11 cellular contexts compared by ENCODE assay signal in genomic region chr10:130045091-130045652, GRCh38.
DNase-seq lines count a peak whose midpoint lies in the region.
"Had no signal": no experiment of that assay in that cellular context is flagged by ENCODE, and none has a peak within 500 bp of the region (broad histone marks: within the 10 kb centered on the region; RNA-seq: fewer than 3 reads in every experiment).

No MANE protein-coding gene starts in this region.

- no peak overlapping the region for H3K27ac Mint-ChIP-seq in activated naive CD8-positive, alpha-beta T cell treated with anti-CD3 and anti-CD28 coated beads for 36 hours

- H3K4me1 Mint-ChIP-seq in activated naive CD8-positive, alpha-beta T cell treated with anti-CD3 and anti-CD28 coated beads for 36 hours = no peaks in the 10 kb centered on the region

- DNase-seq in DMS53 (lab: John Stamatoyannopoulos, UW) (peak; percentile 8), DMS53 treated with DMSO at 0.1 percent for 48 hours (lab: John Stamatoyannopoulos, UW; ENCODE audit: unreplicated experiment) (no peak), HT-29 (ENCODE audit: low spot score) (peak; percentile 26), cerebellar cortex (ENCODE audit: low spot score) (peak; percentile 25), posterior vena cava (ENCODE audit: low spot score) (peak; percentile 76), C1 segment of cervical spinal cord (lab: John Stamatoyannopoulos, UW) (no peak), MV-4-11 (lab: John Stamatoyannopoulos, UW) (no peak)
- DNase-seq in activated naive CD8-positive, alpha-beta T cell treated with anti-CD3 and anti-CD28 coated beads for 36 hours = no peak
- DNase-seq: activated CD8-positive, alpha-beta memory T cell treated with anti-CD3 and anti-CD28 coated beads for 24 hours; anterior cingulate cortex; stimulated activated CD4-positive, alpha-beta T cell treated with anti-CD3 and anti-CD28 coated beads, Interleukin-2, amount 100 ng/mL, for 48 hours had no signal

- intact Hi-C loops in posterior vena cava (cut with DNase I) = no loop called here

- H3K27me3 Mint-ChIP-seq in activated naive CD8-positive, alpha-beta T cell treated with anti-CD3 and anti-CD28 coated beads for 36 hours = peaks cover 13% of the 10 kb centered on the region

- H3K4me3 Mint-ChIP-seq in activated naive CD8-positive, alpha-beta T cell treated with anti-CD3 and anti-CD28 coated beads for 36 hours = no peak overlapping the region

- no peaks in the 10 kb centered on the region for H3K36me3 Mint-ChIP-seq in activated naive CD8-positive, alpha-beta T cell treated with anti-CD3 and anti-CD28 coated beads for 36 hours

- H3K9me3 Mint-ChIP-seq in activated naive CD8-positive, alpha-beta T cell treated with anti-CD3 and anti-CD28 coated beads for 36 hours = no peaks in the 10 kb centered on the region

Comparison
In these comparisons a context has a peak if more than half of its experiments do, and no peak if none do; other contexts are left out.
1. DNase-seq: peak in DMS53 (single experiment), HT-29 (single experiment), cerebellar cortex (single experiment) and posterior vena cava (single experiment); none in DMS53 treated with DMSO at 0.1 percent for 48 hours (single experiment), C1 segment of cervical spinal cord (0 of 14), activated naive CD8-positive, alpha-beta T cell treated with anti-CD3 and anti-CD28 coated beads for 36 hours (single experiment) and MV-4-11 (single experiment).